Comparison of ENCODE assay signal across 8 cellular contexts in the genomic region with DNA sequence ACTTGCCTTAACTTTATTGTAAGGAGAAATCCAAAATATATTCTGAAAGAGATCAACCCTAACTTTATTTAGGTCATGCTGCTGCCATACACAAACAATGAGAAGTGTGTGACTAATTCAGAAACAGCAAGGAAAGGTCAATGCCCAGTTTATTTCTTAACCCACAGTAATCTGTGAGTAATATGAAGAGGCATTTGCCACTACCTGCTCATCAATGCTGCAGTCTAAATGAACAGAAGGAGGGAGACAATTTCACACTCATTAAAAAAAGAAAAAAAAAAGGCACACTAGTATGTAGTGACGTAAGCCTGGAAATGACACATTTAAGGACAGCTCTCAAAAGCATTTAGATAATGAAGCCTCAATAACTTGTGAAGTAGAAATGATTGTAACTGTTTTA.
DNase-seq lines count a peak whose midpoint lies in the region; ATAC-seq and TF ChIP-seq lines count a peak whose summit lies in the region.

No MANE protein-coding gene starts in this region.

- no peaks in the 10 kb centered on the region for H3K27me3 ChIP-seq in RWPE2 (ENCODE audit: insufficient read depth, poor library complexity, severe bottlenecking)
- H3K27me3 ChIP-seq in HAP-1 (ENCODE audit: low read depth) = no peaks in the 10 kb centered on the region

- H3K36me3 ChIP-seq in RWPE2 (ENCODE audit: low read depth) (no peaks in the 10 kb centered on the region), HAP-1 (replicated peaks) (no peaks in the 10 kb centered on the region)

- DNase-seq in ACHN = peak; percentile 64
- DNase-seq in RWPE2 (ENCODE audit: low spot score) = no peak
- peak; percentile 79 to 83 for DNase-seq in foreskin fibroblast
- no peak for DNase-seq in HAP-1 (ENCODE audit: low spot score in 2 of 2)
- DNase-seq in KBM-7 = no peak
- DNase-seq in effector CD4-positive, alpha-beta T cell = no peak

- H3K9me3 ChIP-seq in RWPE2 (ENCODE audit: severe bottlenecking) (no peaks in the 10 kb centered on the region), HAP-1 (no peaks in the 10 kb centered on the region)

- TF ChIP-seq CTCF in RWPE2 (IDR thresholded peaks at IDR 0.05; ENCODE audit: poor library complexity, severe bottlenecking) = no peak
- TF ChIP-seq CTCF in foreskin fibroblast (IDR thresholded peaks at IDR 0.05; ENCODE audit: low read depth, low read length) = no peak

- H3K27ac ChIP-seq in RWPE2 (ENCODE audit: poor library complexity, severe bottlenecking) = peak overlapping the region; percentile 87

- ATAC-seq in GM18861 (IDR thresholded peaks at IDR 0.05; ENCODE audit: unreplicated experiment) = peak; percentile 42
- peak; percentile 86 for ATAC-seq in RWPE2 (ENCODE audit: low read depth)
- ATAC-seq in HG03280 (IDR thresholded peaks at IDR 0.05; ENCODE audit: unreplicated experiment) = no peak

- H3K4me3 ChIP-seq in RWPE2 (ENCODE audit: severe bottlenecking) (no peak overlapping the region), foreskin fibroblast (ENCODE audit: low read depth in 1 of 2, low read length in 2 of 2) (no peak overlapping the region), HAP-1 (no peak overlapping the region)

- H3K4me1 ChIP-seq in RWPE2 (ENCODE audit: insufficient read depth, poor library complexity, severe bottlenecking) (peaks cover 21% of the 10 kb centered on the region), HAP-1 (no peaks in the 10 kb centered on the region)

- in situ Hi-C loops in ACHN (cut with HindIII; ENCODE audit: low pct_ligation_motif_present, low pct_unique_long_range_greater_than_20kb, low sequenced_read_pairs) (no loop called here), HAP-1 (cut with MboI; ENCODE audit: low sequenced_read_pairs) (no loop called here), KBM-7 (cut with MboI; ENCODE audit: low pct_unique_long_range_greater_than_20kb, low sequenced_read_pairs) (no loop called here)

Comparison
In these comparisons a context has a peak if more than half of its experiments do, and no peak if none do; other contexts are left out.
1. DNase-seq: peak in ACHN (single experiment) and foreskin fibroblast (2 of 2); none in RWPE2 (single experiment), HAP-1 (0 of 2), KBM-7 (single experiment) and effector CD4-positive, alpha-beta T cell (single experiment).